1 cellular context compared by ENCODE assay signal in genomic region chr3:184526158-184526483, GRCh38.
TF ChIP-seq lines count a peak whose summit lies in the region.

No MANE protein-coding gene starts in this region.

TF ChIP-seq in H1, 55 proteins besides CTCF, POLR2A, EP300 and RAD21 (continued from another document):
- TF ChIP-seq RBBP5 (IDR thresholded peaks at IDR 0.05; ENCODE audit: borderline replicate concordance, low read depth, low read length) (peak; percentile 30; the same call in 1 of the 2 replicates), BCL11A (IDR thresholded peaks at IDR 0.05; ENCODE audit: low read depth in 2 of 2, low read length in 2 of 2) (no peak), SP2 (IDR thresholded peaks at IDR 0.05; ENCODE audit: low read length) (no peak), HDAC2 (IDR thresholded peaks at IDR 0.05; ENCODE audit: borderline replicate concordance in 1 of 2, low read depth in 2 of 2, low read length in 2 of 2) (no peak; a peak in 1 of 4 replicates), TCF12 (IDR thresholded peaks at IDR 0.05; ENCODE audit: low read depth, low read length) (no peak), ATF3 (IDR thresholded peaks at IDR 0.05; ENCODE audit: insufficient read depth, low read depth, low read length) (no peak), HDAC6 (IDR thresholded peaks at IDR 0.05; ENCODE audit: low read depth, low read length) (no peak), SP1 (IDR thresholded peaks at IDR 0.05; ENCODE audit: low read depth, low read length) (no peak), SAP30 (IDR thresholded peaks at IDR 0.05; ENCODE audit: insufficient read depth, insufficient replicate concordance, low read length) (no peak), BACH1 (IDR thresholded peaks at IDR 0.05; ENCODE audit: low read length) (no peak; the same call in 1 of the 2 replicates), ASH2L (IDR thresholded peaks at IDR 0.05; ENCODE audit: low read length) (no peak), YY1 (IDR thresholded peaks at IDR 0.05; ENCODE audit: low read depth, low read length) (peak; percentile 92), TAF1 (IDR thresholded peaks at IDR 0.05; ENCODE audit: low read depth, low read length) (peak; percentile 14), MAFK (IDR thresholded peaks at IDR 0.05; ENCODE audit: low read depth, low read length) (no peak), CEBPB (IDR thresholded peaks at IDR 0.05; ENCODE audit: low read depth, low read length) (no peak), POLR2AphosphoS5 (IDR thresholded peaks at IDR 0.05; ENCODE audit: low read depth, low read length) (no peak; the same call in 1 of the 2 replicates), RXRA (IDR thresholded peaks at IDR 0.05; ENCODE audit: insufficient read depth, low read depth, low read length) (no peak), JUN (IDR thresholded peaks at IDR 0.05; ENCODE audit: low read depth, low read length) (no peak), GTF2F1 (IDR thresholded peaks at IDR 0.05; ENCODE audit: borderline replicate concordance, low read depth, low read length) (no peak), CHD1 (IDR thresholded peaks at IDR 0.05; ENCODE audit: low read depth, low read length) (no peak), POU5F1 (IDR thresholded peaks at IDR 0.05; ENCODE audit: low read depth, low read length) (no peak), BRCA1 (IDR thresholded peaks at IDR 0.05; ENCODE audit: low read depth, low read length) (no peak), E2F6 (IDR thresholded peaks at IDR 0.05) (no peak; the same call in 1 of the 2 replicates), TBP (IDR thresholded peaks at IDR 0.05; ENCODE audit: low read depth, low read length) (peak; percentile 8; the same call in 1 of the 2 replicates), CBX8 (IDR thresholded peaks at IDR 0.05; ENCODE audit: borderline replicate concordance, low read depth, low read length) (no peak)
